Comparison of ENCODE assay signal across 8 cellular contexts in genomic region chrX:108199691-108200090, GRCh38.
DNase-seq lines count a peak whose midpoint lies in the region; ATAC-seq, FAIRE-seq and TF ChIP-seq lines count a peak whose summit lies in the region.

No MANE protein-coding gene starts in this region.

- H3K4me2 ChIP-seq in K562 (ENCODE audit: insufficient read depth, low read length) (no peak overlapping the region), mesenchymal stem cell (ENCODE audit: low read length, poor library complexity, severe bottlenecking) (no peak overlapping the region)

- ATAC-seq in GM18861 (IDR thresholded peaks at IDR 0.05; ENCODE audit: unreplicated experiment), result peak; percentile 63
- 0 out of 3 replicates have a peak, but pooled peaks have one; percentile 52 for ATAC-seq in K562

- H3K4me1 ChIP-seq in K562 (replicated peaks in 1 of 2; ENCODE audit: control insufficient read depth in 2 of 2, insufficient read depth in 2 of 2, low read length in 2 of 2), result no peaks in the 10 kb centered on the region
- H3K4me1 ChIP-seq in mesenchymal stem cell (ENCODE audit: control insufficient read depth, insufficient read depth, low read depth, low read length), result no peaks in the 10 kb centered on the region

- CTCF ChIA-PET in K562 (lab: Yijun Ruan, JAX; ENCODE audit: low intra/inter-chr PET ratio), result interaction anchor here (1.0 kb wide), 1 partner anchor 105 kb away, joined by 3 read pairs; no protein-coding TSS in a partner anchor

- intact Hi-C loops in K562 (cut with micrococcal nuclease), result loop anchor here (1.0 kb wide), 1 partner anchor 105 kb away; no protein-coding TSS in a partner anchor

- H3K14ac ChIP-seq in mesenchymal stem cell (ENCODE audit: low read length in 2 of 2), result no peak overlapping the region

- no peak overlapping the region for H3K4me3 ChIP-seq in K562
- H3K4me3 ChIP-seq in mesenchymal stem cell (ENCODE audit: insufficient read depth in 1 of 2, low read depth in 1 of 2, low read length in 2 of 2), result no peak overlapping the region

- no peak overlapping the region for H3K18ac ChIP-seq in mesenchymal stem cell (ENCODE audit: low read depth in 1 of 2, low read length in 2 of 2)

- H4K91ac ChIP-seq in mesenchymal stem cell (ENCODE audit: low read length), result no peak overlapping the region

- WGBS in K562 (ENCODE audit: insufficient coverage, low coverage, missing lambda C conversion rate), result 0% methylated on average over 4 of the region's 4 CpGs
- WGBS in mesenchymal stem cell, result 0% methylated on average over 2 of the region's 4 CpGs

- DNase-seq in COR-L47 (lab: John Stamatoyannopoulos, UW) (peak; percentile 23), NCI-H1105 (lab: John Stamatoyannopoulos, UW) (peak; percentile 1), K562 (ENCODE audit: extremely low read depth in 1 of 4, low spot score in 3 of 4) (peak; percentile 16 to 34 (median 25)), mesenchymal stem cell (peak; percentile 40), MV-4-11 (lab: John Stamatoyannopoulos, UW) (no peak), GM12891 (ENCODE audit: insufficient read length, low spot score) (no peak)
- DNase-seq in effector CD4-positive, alpha-beta T cell, result no peak

- no TSS peak for BruUV-seq in K562 (replicated peaks; lab: Mats Ljungman, UMichigan)

- H3K9ac ChIP-seq in K562 (ENCODE audit: insufficient read depth in 1 of 2, low read depth in 2 of 2, low read length in 2 of 2), result no peak overlapping the region
- H3K9ac ChIP-seq in mesenchymal stem cell (ENCODE audit: low read length), result peak overlapping the region; percentile 57

- H3K27me3 ChIP-seq in K562 (ENCODE audit: control insufficient read depth in 2 of 2, insufficient read depth in 2 of 2, low read length in 2 of 2), result no peaks in the 10 kb centered on the region
- peaks cover 0 to 51% of the 10 kb centered on the region in 2 experiments for H3K27me3 ChIP-seq in mesenchymal stem cell (ENCODE audit: control insufficient read depth in 1 of 2, insufficient read depth in 1 of 2, low read length in 2 of 2)

- H3K79me1 ChIP-seq in mesenchymal stem cell (replicated peaks; ENCODE audit: low read length, poor library complexity, severe bottlenecking), result no peaks in the 10 kb centered on the region

- no peak overlapping the region for H3K23ac ChIP-seq in mesenchymal stem cell (ENCODE audit: low read length in 2 of 2)

- H3K27ac ChIP-seq in K562 (ENCODE audit: extremely low read depth, low read depth, low read length) (no peak overlapping the region), mesenchymal stem cell (ENCODE audit: low read length, poor library complexity, severe bottlenecking) (no peak overlapping the region)

- H3K9me3 ChIP-seq in K562 (replicated peaks; ENCODE audit: control insufficient read depth, insufficient read depth, low read depth, low read length) (no peaks in the 10 kb centered on the region), mesenchymal stem cell (ENCODE audit: control insufficient read depth, low read length) (no peaks in the 10 kb centered on the region)

- in situ Hi-C loops in K562 (cut with MboI), result loop anchor here (25.0 kb wide), 1 partner anchor 488 kb away; no protein-coding TSS in a partner anchor

- H4K20me1 ChIP-seq in K562 (replicated peaks; ENCODE audit: control insufficient read depth, insufficient read depth, low read length), result peaks cover 5% of the 10 kb centered on the region; the same call in 1 of the 2 replicates

- no peak overlapping the region for H2BK5ac ChIP-seq in mesenchymal stem cell (ENCODE audit: low read depth, low read length, poor library complexity, severe bottlenecking)

- H2BK15ac ChIP-seq in mesenchymal stem cell (ENCODE audit: low read depth, poor library complexity, severe bottlenecking), result no peak overlapping the region

- H2AK5ac ChIP-seq in mesenchymal stem cell (ENCODE audit: low read length, severe bottlenecking), result no peak overlapping the region

- TF ChIP-seq CTCF in K562 (IDR thresholded peaks at IDR 0.05 in 2 of 3, conservative IDR thresholded peaks at IDR 0.05 in 1 of 3; ENCODE audit: insufficient read depth in 2 of 3, low read depth in 1 of 3, low read length in 3 of 3), result peak; percentile 51 to 71 (median 61)

- H2BK120ac ChIP-seq in mesenchymal stem cell (ENCODE audit: low read depth, low read length), result no peak overlapping the region

- H3K4ac ChIP-seq in mesenchymal stem cell (ENCODE audit: low read depth in 1 of 2, low read length in 2 of 2), result no peak overlapping the region

- TF ChIP-seq EP300 in K562 (IDR thresholded peaks at IDR 0.05; ENCODE audit: low read length), result no peak

- TF ChIP-seq RAD21 in K562 (CRISPR knock-in tag; conservative IDR thresholded peaks at IDR 0.05 in 1 of 2, IDR thresholded peaks at IDR 0.05 in 1 of 2), result peak; percentile 29 to 58; a peak in 3 of 4 replicates

- TF ChIP-seq POLR2A in K562 (conservative IDR thresholded peaks at IDR 0.05) (no peak), GM12891 (IDR thresholded peaks at IDR 0.05; ENCODE audit: low read depth, low read length) (no peak)

- no peaks in the 10 kb centered on the region for H3K79me2 ChIP-seq in K562 (ENCODE audit: control insufficient read depth, insufficient read depth, low read length)

- H3K36me3 ChIP-seq in K562 (ENCODE audit: control insufficient read depth, insufficient read depth, low read length) (no peaks in the 10 kb centered on the region), mesenchymal stem cell (ENCODE audit: control insufficient read depth in 1 of 2, insufficient read depth in 2 of 2, low read depth in 1 of 2, low read length in 2 of 2) (no peaks in the 10 kb centered on the region)

- POLR2A ChIA-PET in K562 (lab: Yijun Ruan, JAX), result interaction anchor here (0.6 kb wide), 1 partner anchor 1142 kb away, joined by 3 read pairs; no protein-coding TSS in a partner anchor

- H2AFZ ChIP-seq in K562 (ENCODE audit: low read depth, low read length) (no peak overlapping the region), mesenchymal stem cell (ENCODE audit: low read depth, low read length) (no peak overlapping the region)

- no peaks in the 10 kb centered on the region for H3K9me1 ChIP-seq in K562 (ENCODE audit: control insufficient read depth, insufficient read depth, low read length)

- H2BK12ac ChIP-seq in mesenchymal stem cell (ENCODE audit: low read length in 2 of 2), result no peak overlapping the region

- no peak overlapping the region for H4K8ac ChIP-seq in mesenchymal stem cell (ENCODE audit: low read length)

- FAIRE-seq in K562 (lab: Jason Lieb, UNC) (peak; percentile 59), GM12891 (lab: Jason Lieb, UNC) (no peak)

TF ChIP-seq in K562, 482 proteins besides CTCF, POLR2A, EP300 and RAD21 (continues in another document):
- TF ChIP-seq RCOR1 (IDR thresholded peaks at IDR 0.05; ENCODE audit: borderline replicate concordance in 1 of 2, low read depth in 2 of 2, low read length in 2 of 2), result peak in 1 of 2 experiments; percentile 79; a peak in 2 of 4 replicates
- peak; percentile 96 for TF ChIP-seq NFIC (IDR thresholded peaks at IDR 0.05)
- no peak for TF ChIP-seq POLR2B (IDR thresholded peaks at IDR 0.05; ENCODE audit: low read depth, partially characterized antibody)
- TF ChIP-seq, protein P1, sequence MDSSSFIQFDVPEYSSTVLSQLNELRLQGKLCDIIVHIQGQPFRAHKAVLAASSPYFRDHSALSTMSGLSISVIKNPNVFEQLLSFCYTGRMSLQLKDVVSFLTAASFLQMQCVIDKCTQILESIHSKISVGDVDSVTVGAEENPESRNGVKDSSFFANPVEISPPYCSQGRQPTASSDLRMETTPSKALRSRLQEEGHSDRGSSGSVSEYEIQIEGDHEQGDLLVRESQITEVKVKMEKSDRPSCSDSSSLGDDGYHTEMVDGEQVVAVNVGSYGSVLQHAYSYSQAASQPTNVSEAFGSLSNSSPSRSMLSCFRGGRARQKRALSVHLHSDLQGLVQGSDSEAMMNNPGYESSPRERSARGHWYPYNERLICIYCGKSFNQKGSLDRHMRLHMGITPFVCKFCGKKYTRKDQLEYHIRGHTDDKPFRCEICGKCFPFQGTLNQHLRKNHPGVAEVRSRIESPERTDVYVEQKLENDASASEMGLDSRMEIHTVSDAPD (CRISPR knock-in tag; IDR thresholded peaks at IDR 0.05), result no peak

TF ChIP-seq in GM12891, 5 proteins besides CTCF, POLR2A, EP300 and RAD21:
- TF ChIP-seq TAF1 (IDR thresholded peaks at IDR 0.05; ENCODE audit: low read depth, low read length), result no peak
- TF ChIP-seq SPI1 (IDR thresholded peaks at IDR 0.05; ENCODE audit: low read depth, low read length), result no peak
- TF ChIP-seq POU2F2 (IDR thresholded peaks at IDR 0.05; ENCODE audit: low read depth, low read length), result no peak
- TF ChIP-seq POLR2AphosphoS5 (IDR thresholded peaks at IDR 0.05; ENCODE audit: low read depth, low read length), result no peak
- TF ChIP-seq PAX5 (IDR thresholded peaks at IDR 0.05; ENCODE audit: insufficient read depth, low read length, severe bottlenecking), result no peak
TF ChIP-seq in GM12891: peak in this region for 0.

Comparison
In these comparisons a context has a peak if more than half of its experiments do, and no peak if none do; other contexts are left out.
1. DNase-seq: peak in COR-L47 (single experiment), NCI-H1105 (single experiment), K562 (4 of 4) and mesenchymal stem cell (single experiment); none in effector CD4-positive, alpha-beta T cell (single experiment), MV-4-11 (single experiment) and GM12891 (single experiment).